Comparison of ENCODE assay signal across 8 cellular contexts in genomic region chr9:137605146-137606004, GRCh38.
DNase-seq lines count a peak whose midpoint lies in the region; ATAC-seq and TF ChIP-seq lines count a peak whose summit lies in the region.

A gene with protein sequence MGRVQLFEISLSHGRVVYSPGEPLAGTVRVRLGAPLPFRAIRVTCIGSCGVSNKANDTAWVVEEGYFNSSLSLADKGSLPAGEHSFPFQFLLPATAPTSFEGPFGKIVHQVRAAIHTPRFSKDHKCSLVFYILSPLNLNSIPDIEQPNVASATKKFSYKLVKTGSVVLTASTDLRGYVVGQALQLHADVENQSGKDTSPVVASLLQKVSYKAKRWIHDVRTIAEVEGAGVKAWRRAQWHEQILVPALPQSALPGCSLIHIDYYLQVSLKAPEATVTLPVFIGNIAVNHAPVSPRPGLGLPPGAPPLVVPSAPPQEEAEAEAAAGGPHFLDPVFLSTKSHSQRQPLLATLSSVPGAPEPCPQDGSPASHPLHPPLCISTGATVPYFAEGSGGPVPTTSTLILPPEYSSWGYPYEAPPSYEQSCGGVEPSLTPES (plus strand): TSS chr9:137605686. CDS start chr9:137605718, 32 bp downstream.

- peak within 1 kb of the TSS; percentile 75 to 92 for H3K27ac ChIP-seq in coronary artery

- H3K4me3 ChIP-seq in coronary artery, result peak within 1 kb of the TSS; percentile 95

- DNase-seq in AG08396 (ENCODE audit: low spot score) (peak; percentile 99), NCI-H524 (lab: John Stamatoyannopoulos, UW) (peak; percentile 83 to 89), coronary artery (ENCODE audit: low spot score) (peak; percentile 96), left kidney (ENCODE audit: low read depth, low spot score) (peak; percentile 98)
- peak; percentile 93 for DNase-seq in activated CD4-positive, alpha-beta T cell treated with anti-CD3 and anti-CD28 coated beads for 48 hours
- DNase-seq in stimulated activated CD4-positive, alpha-beta T cell treated with anti-CD3 and anti-CD28 coated beads, Interleukin-1b, Interleukin-23, amount 100 ng/mL, for 48 hours, result peak; percentile 93

- ATAC-seq in GM19023 (IDR thresholded peaks at IDR 0.05; ENCODE audit: unreplicated experiment) (peak; percentile 72), HG03175 (IDR thresholded peaks at IDR 0.05; ENCODE audit: unreplicated experiment) (peak; percentile 83)

- no peak for TF ChIP-seq CTCF in coronary artery (IDR thresholded peaks at IDR 0.05)

Comparison
In these comparisons a context has a peak if more than half of its experiments do, and no peak if none do; other contexts are left out.
1. Peak in every context shown above with its lines: DNase-seq, ATAC-seq, H3K4me3 ChIP-seq and H3K27ac ChIP-seq.